ENCODE assay signal across 8 cellular contexts in the genomic region with DNA sequence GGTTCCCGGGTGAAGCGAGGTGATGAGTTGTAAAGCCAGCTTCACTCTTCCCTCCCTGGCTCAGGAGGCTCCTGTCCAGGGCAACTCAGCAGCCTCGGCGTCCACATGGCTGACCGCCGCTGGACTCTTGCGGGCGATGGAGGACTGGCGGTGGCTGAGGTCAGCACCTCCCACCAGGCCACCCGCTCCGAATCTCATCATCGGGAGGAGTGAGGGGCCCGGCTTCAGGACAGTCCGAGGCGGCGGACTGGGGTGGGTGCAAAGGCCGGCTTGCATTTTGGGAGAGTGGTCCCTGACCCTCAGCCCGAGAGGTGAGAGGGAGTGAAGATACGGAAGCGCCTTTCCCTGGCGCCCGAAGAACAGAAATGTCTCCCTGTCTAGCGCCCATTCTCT.
DNase-seq lines count a peak whose midpoint lies in the region; ATAC-seq lines count a peak whose summit lies in the region.

No MANE protein-coding gene starts in this region.

- peak overlapping the region; percentile 98 for H3K27ac ChIP-seq in angular gyrus (ENCODE audit: low read depth, low read length)

- H3K9me3 Mint-ChIP-seq in stimulated activated naive B cell treated with anti-CD40 and anti-IgM and Interleukin-4, amounts not matched to agents 10 μg/mL and 1 μg/mL and 100 μg/mL, for 72 hours: no peaks in the 10 kb centered on the region

- no peaks in the 10 kb centered on the region for H3K27me3 Mint-ChIP-seq in stimulated activated naive B cell treated with anti-CD40 and anti-IgM and Interleukin-4, amounts not matched to agents 10 μg/mL and 1 μg/mL and 100 μg/mL, for 72 hours

- peak overlapping the region; percentile 100 for H3K27ac Mint-ChIP-seq in stimulated activated naive B cell treated with anti-CD40 and anti-IgM and Interleukin-4, amounts not matched to agents 10 μg/mL and 1 μg/mL and 100 μg/mL, for 72 hours

- DNase-seq in iPS-NIHi11 (ENCODE audit: low spot score) (peak; percentile 42), SHP77 (lab: John Stamatoyannopoulos, UW) (no peak)
- no peak for DNase-seq in stimulated activated naive B cell treated with anti-CD40 and anti-IgM and Interleukin-4, amounts not matched to agents 10 μg/mL and 1 μg/mL and 100 μg/mL, for 72 hours
- no peak for DNase-seq in activated CD4-positive, alpha-beta T cell treated with anti-CD3 and anti-CD28 coated beads, Interleukin-2, amount 50 U/mL, for 1 hour

- H3K4me3 Mint-ChIP-seq in stimulated activated naive B cell treated with anti-CD40 and anti-IgM and Interleukin-4, amounts not matched to agents 10 μg/mL and 1 μg/mL and 100 μg/mL, for 72 hours: peak overlapping the region; percentile 98 to 99

- peaks cover 26 to 52% of the 10 kb centered on the region in 2 donors for H3K4me1 Mint-ChIP-seq in stimulated activated naive B cell treated with anti-CD40 and anti-IgM and Interleukin-4, amounts not matched to agents 10 μg/mL and 1 μg/mL and 100 μg/mL, for 72 hours

- H3K36me3 Mint-ChIP-seq in stimulated activated naive B cell treated with anti-CD40 and anti-IgM and Interleukin-4, amounts not matched to agents 10 μg/mL and 1 μg/mL and 100 μg/mL, for 72 hours: peaks cover 17 to 30% of the 10 kb centered on the region in 2 donors

- ATAC-seq in GM18867 (IDR thresholded peaks at IDR 0.05; ENCODE audit: unreplicated experiment) (peak; percentile 9), HG03175 (IDR thresholded peaks at IDR 0.05; ENCODE audit: unreplicated experiment) (peak; percentile 9), HG03108 (IDR thresholded peaks at IDR 0.05; ENCODE audit: unreplicated experiment) (no peak)
- peak; percentile 0 for ATAC-seq in stimulated activated naive B cell treated with anti-CD40 and anti-IgM and Interleukin-4, amounts not matched to agents 10 μg/mL and 1 μg/mL and 100 μg/mL, for 72 hours (replicated peaks)
